ENCODE assay signal across 1 cellular context in the genomic region with DNA sequence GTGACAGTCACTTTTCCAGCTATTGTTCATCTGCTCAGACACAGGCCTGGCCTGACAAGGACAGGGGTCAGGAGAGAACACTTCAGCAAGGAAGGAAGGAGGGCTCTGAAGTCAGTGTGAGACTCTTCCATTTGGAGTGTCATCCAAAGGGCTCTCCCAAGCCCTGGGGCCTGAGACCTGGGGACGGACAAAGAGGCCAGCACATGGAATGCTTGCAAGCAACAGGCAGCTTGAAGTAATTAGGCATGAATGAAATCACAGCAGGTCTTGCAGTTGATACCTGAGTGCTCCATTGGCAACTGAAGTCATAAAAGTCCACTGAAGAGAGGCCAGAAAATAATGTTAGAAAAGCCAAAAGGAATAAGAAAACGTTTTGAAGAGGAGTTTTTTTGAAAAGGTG.
A peak's percentile ranks its signal among the peaks of the same experiment; 100 is the strongest.
TF ChIP-seq lines count a peak whose summit lies in the region.

No MANE protein-coding gene starts in this region.

TF ChIP-seq in H1, 55 proteins besides CTCF, POLR2A, EP300 and RAD21:
- TF ChIP-seq KDM1A (IDR thresholded peaks at IDR 0.05; ENCODE audit: borderline replicate concordance, low read length) (no peak), SRF (IDR thresholded peaks at IDR 0.05; ENCODE audit: low read depth, low read length) (no peak), TEAD4 (IDR thresholded peaks at IDR 0.05; ENCODE audit: low read depth, low read length) (no peak), CHD2 (IDR thresholded peaks at IDR 0.05; ENCODE audit: low read length) (no peak), GABPA (IDR thresholded peaks at IDR 0.05; ENCODE audit: borderline replicate concordance, insufficient read depth, low read length) (no peak), CHD1 (IDR thresholded peaks at IDR 0.05; ENCODE audit: low read depth, low read length) (no peak), PHF8 (conservative IDR thresholded peaks at IDR 0.05; ENCODE audit: low read depth, low read length) (no peak), CBX8 (IDR thresholded peaks at IDR 0.05; ENCODE audit: borderline replicate concordance, low read depth, low read length) (no peak), NANOG (IDR thresholded peaks at IDR 0.05; ENCODE audit: insufficient read depth, low read depth, low read length, poor library complexity, severe bottlenecking) (peak; percentile 46), SIRT6 (IDR thresholded peaks at IDR 0.05; ENCODE audit: low read length) (no peak), JUN (IDR thresholded peaks at IDR 0.05; ENCODE audit: low read depth, low read length) (no peak), TBP (IDR thresholded peaks at IDR 0.05; ENCODE audit: low read depth, low read length) (no peak), FOSL1 (IDR thresholded peaks at IDR 0.05; ENCODE audit: insufficient read depth, low read depth, low read length) (no peak)
- TF ChIP-seq, protein P1, sequence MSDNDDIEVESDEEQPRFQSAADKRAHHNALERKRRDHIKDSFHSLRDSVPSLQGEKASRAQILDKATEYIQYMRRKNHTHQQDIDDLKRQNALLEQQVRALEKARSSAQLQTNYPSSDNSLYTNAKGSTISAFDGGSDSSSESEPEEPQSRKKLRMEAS (IDR thresholded peaks at IDR 0.05), result peak; percentile 47; the same call in 1 of the 2 replicates
- TF ChIP-seq, protein P2, sequence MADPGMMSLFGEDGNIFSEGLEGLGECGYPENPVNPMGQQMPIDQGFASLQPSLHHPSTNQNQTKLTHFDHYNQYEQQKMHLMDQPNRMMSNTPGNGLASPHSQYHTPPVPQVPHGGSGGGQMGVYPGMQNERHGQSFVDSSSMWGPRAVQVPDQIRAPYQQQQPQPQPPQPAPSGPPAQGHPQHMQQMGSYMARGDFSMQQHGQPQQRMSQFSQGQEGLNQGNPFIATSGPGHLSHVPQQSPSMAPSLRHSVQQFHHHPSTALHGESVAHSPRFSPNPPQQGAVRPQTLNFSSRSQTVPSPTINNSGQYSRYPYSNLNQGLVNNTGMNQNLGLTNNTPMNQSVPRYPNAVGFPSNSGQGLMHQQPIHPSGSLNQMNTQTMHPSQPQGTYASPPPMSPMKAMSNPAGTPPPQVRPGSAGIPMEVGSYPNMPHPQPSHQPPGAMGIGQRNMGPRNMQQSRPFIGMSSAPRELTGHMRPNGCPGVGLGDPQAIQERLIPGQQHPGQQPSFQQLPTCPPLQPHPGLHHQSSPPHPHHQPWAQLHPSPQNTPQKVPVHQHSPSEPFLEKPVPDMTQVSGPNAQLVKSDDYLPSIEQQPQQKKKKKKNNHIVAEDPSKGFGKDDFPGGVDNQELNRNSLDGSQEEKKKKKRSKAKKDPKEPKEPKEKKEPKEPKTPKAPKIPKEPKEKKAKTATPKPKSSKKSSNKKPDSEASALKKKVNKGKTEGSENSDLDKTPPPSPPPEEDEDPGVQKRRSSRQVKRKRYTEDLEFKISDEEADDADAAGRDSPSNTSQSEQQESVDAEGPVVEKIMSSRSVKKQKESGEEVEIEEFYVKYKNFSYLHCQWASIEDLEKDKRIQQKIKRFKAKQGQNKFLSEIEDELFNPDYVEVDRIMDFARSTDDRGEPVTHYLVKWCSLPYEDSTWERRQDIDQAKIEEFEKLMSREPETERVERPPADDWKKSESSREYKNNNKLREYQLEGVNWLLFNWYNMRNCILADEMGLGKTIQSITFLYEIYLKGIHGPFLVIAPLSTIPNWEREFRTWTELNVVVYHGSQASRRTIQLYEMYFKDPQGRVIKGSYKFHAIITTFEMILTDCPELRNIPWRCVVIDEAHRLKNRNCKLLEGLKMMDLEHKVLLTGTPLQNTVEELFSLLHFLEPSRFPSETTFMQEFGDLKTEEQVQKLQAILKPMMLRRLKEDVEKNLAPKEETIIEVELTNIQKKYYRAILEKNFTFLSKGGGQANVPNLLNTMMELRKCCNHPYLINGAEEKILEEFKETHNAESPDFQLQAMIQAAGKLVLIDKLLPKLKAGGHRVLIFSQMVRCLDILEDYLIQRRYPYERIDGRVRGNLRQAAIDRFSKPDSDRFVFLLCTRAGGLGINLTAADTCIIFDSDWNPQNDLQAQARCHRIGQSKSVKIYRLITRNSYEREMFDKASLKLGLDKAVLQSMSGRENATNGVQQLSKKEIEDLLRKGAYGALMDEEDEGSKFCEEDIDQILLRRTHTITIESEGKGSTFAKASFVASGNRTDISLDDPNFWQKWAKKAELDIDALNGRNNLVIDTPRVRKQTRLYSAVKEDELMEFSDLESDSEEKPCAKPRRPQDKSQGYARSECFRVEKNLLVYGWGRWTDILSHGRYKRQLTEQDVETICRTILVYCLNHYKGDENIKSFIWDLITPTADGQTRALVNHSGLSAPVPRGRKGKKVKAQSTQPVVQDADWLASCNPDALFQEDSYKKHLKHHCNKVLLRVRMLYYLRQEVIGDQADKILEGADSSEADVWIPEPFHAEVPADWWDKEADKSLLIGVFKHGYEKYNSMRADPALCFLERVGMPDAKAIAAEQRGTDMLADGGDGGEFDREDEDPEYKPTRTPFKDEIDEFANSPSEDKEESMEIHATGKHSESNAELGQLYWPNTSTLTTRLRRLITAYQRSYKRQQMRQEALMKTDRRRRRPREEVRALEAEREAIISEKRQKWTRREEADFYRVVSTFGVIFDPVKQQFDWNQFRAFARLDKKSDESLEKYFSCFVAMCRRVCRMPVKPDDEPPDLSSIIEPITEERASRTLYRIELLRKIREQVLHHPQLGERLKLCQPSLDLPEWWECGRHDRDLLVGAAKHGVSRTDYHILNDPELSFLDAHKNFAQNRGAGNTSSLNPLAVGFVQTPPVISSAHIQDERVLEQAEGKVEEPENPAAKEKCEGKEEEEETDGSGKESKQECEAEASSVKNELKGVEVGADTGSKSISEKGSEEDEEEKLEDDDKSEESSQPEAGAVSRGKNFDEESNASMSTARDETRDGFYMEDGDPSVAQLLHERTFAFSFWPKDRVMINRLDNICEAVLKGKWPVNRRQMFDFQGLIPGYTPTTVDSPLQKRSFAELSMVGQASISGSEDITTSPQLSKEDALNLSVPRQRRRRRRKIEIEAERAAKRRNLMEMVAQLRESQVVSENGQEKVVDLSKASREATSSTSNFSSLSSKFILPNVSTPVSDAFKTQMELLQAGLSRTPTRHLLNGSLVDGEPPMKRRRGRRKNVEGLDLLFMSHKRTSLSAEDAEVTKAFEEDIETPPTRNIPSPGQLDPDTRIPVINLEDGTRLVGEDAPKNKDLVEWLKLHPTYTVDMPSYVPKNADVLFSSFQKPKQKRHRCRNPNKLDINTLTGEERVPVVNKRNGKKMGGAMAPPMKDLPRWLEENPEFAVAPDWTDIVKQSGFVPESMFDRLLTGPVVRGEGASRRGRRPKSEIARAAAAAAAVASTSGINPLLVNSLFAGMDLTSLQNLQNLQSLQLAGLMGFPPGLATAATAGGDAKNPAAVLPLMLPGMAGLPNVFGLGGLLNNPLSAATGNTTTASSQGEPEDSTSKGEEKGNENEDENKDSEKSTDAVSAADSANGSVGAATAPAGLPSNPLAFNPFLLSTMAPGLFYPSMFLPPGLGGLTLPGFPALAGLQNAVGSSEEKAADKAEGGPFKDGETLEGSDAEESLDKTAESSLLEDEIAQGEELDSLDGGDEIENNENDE (IDR thresholded peaks at IDR 0.05; ENCODE audit: insufficient replicate concordance, low read length), result no peak
